Comparison of ENCODE assay signal across 1 cellular context in the genomic region with DNA sequence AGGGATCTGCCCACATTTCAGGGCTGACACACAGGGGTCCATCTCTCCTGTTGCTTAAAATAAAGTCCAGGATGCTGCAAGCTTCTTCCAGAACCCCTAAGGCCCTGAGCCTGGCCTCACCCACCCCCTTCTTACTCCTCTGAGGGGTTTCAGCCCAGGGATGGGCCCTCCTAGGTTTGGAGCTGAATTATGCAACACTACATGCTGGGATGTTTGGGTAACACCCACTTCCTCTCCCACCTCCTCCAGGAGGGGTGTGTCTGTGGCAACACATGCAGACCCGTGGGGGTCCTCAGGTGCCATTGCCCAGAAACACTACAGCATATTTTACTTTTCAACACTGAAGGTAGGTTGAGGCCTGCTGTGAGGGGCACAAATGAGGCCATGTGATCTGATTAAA.
TF ChIP-seq lines count a peak whose summit lies in the region.

No MANE protein-coding gene starts in this region.

TF ChIP-seq in WTC11, 78 proteins besides CTCF, POLR2A, EP300 and RAD21 (continued from another document):
- TF ChIP-seq, protein P1, sequence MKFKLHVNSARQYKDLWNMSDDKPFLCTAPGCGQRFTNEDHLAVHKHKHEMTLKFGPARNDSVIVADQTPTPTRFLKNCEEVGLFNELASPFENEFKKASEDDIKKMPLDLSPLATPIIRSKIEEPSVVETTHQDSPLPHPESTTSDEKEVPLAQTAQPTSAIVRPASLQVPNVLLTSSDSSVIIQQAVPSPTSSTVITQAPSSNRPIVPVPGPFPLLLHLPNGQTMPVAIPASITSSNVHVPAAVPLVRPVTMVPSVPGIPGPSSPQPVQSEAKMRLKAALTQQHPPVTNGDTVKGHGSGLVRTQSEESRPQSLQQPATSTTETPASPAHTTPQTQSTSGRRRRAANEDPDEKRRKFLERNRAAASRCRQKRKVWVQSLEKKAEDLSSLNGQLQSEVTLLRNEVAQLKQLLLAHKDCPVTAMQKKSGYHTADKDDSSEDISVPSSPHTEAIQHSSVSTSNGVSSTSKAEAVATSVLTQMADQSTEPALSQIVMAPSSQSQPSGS (CRISPR knock-in tag; IDR thresholded peaks at IDR 0.05; ENCODE audit: borderline replicate concordance, low read depth) = no peak
- TF ChIP-seq RORB (CRISPR knock-in tag; IDR thresholded peaks at IDR 0.05) (no peak), ATF1 (CRISPR knock-in tag; IDR thresholded peaks at IDR 0.05) (no peak), KAT7 (CRISPR knock-in tag; IDR thresholded peaks at IDR 0.05; ENCODE audit: borderline replicate concordance) (no peak), NFATC4 (CRISPR knock-in tag; IDR thresholded peaks at IDR 0.05) (no peak), EMX1 (CRISPR knock-in tag; IDR thresholded peaks at IDR 0.05) (no peak), ZBTB21 (CRISPR knock-in tag; IDR thresholded peaks at IDR 0.05; ENCODE audit: borderline replicate concordance) (no peak), ZNF317 (CRISPR knock-in tag; IDR thresholded peaks at IDR 0.05; ENCODE audit: borderline replicate concordance, low read depth) (no peak)
- TF ChIP-seq, protein P2, sequence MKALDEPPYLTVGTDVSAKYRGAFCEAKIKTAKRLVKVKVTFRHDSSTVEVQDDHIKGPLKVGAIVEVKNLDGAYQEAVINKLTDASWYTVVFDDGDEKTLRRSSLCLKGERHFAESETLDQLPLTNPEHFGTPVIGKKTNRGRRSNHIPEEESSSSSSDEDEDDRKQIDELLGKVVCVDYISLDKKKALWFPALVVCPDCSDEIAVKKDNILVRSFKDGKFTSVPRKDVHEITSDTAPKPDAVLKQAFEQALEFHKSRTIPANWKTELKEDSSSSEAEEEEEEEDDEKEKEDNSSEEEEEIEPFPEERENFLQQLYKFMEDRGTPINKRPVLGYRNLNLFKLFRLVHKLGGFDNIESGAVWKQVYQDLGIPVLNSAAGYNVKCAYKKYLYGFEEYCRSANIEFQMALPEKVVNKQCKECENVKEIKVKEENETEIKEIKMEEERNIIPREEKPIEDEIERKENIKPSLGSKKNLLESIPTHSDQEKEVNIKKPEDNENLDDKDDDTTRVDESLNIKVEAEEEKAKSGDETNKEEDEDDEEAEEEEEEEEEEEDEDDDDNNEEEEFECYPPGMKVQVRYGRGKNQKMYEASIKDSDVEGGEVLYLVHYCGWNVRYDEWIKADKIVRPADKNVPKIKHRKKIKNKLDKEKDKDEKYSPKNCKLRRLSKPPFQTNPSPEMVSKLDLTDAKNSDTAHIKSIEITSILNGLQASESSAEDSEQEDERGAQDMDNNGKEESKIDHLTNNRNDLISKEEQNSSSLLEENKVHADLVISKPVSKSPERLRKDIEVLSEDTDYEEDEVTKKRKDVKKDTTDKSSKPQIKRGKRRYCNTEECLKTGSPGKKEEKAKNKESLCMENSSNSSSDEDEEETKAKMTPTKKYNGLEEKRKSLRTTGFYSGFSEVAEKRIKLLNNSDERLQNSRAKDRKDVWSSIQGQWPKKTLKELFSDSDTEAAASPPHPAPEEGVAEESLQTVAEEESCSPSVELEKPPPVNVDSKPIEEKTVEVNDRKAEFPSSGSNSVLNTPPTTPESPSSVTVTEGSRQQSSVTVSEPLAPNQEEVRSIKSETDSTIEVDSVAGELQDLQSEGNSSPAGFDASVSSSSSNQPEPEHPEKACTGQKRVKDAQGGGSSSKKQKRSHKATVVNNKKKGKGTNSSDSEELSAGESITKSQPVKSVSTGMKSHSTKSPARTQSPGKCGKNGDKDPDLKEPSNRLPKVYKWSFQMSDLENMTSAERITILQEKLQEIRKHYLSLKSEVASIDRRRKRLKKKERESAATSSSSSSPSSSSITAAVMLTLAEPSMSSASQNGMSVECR (CRISPR knock-in tag; IDR thresholded peaks at IDR 0.05; ENCODE audit: borderline replicate concordance) = no peak
- TF ChIP-seq, protein P3, sequence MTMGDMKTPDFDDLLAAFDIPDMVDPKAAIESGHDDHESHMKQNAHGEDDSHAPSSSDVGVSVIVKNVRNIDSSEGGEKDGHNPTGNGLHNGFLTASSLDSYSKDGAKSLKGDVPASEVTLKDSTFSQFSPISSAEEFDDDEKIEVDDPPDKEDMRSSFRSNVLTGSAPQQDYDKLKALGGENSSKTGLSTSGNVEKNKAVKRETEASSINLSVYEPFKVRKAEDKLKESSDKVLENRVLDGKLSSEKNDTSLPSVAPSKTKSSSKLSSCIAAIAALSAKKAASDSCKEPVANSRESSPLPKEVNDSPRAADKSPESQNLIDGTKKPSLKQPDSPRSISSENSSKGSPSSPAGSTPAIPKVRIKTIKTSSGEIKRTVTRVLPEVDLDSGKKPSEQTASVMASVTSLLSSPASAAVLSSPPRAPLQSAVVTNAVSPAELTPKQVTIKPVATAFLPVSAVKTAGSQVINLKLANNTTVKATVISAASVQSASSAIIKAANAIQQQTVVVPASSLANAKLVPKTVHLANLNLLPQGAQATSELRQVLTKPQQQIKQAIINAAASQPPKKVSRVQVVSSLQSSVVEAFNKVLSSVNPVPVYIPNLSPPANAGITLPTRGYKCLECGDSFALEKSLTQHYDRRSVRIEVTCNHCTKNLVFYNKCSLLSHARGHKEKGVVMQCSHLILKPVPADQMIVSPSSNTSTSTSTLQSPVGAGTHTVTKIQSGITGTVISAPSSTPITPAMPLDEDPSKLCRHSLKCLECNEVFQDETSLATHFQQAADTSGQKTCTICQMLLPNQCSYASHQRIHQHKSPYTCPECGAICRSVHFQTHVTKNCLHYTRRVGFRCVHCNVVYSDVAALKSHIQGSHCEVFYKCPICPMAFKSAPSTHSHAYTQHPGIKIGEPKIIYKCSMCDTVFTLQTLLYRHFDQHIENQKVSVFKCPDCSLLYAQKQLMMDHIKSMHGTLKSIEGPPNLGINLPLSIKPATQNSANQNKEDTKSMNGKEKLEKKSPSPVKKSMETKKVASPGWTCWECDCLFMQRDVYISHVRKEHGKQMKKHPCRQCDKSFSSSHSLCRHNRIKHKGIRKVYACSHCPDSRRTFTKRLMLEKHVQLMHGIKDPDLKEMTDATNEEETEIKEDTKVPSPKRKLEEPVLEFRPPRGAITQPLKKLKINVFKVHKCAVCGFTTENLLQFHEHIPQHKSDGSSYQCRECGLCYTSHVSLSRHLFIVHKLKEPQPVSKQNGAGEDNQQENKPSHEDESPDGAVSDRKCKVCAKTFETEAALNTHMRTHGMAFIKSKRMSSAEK (CRISPR knock-in tag; IDR thresholded peaks at IDR 0.05; ENCODE audit: borderline replicate concordance) = no peak
- TF ChIP-seq, protein P4, sequence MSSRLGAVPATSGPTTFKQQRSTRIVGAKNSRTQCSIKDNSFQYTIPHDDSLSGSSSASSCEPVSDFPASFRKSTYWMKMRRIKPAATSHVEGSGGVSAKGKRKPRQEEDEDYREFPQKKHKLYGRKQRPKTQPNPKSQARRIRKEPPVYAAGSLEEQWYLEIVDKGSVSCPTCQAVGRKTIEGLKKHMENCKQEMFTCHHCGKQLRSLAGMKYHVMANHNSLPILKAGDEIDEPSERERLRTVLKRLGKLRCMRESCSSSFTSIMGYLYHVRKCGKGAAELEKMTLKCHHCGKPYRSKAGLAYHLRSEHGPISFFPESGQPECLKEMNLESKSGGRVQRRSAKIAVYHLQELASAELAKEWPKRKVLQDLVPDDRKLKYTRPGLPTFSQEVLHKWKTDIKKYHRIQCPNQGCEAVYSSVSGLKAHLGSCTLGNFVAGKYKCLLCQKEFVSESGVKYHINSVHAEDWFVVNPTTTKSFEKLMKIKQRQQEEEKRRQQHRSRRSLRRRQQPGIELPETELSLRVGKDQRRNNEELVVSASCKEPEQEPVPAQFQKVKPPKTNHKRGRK (CRISPR knock-in tag; IDR thresholded peaks at IDR 0.05; ENCODE audit: borderline replicate concordance) = no peak
- TF ChIP-seq, protein P5, sequence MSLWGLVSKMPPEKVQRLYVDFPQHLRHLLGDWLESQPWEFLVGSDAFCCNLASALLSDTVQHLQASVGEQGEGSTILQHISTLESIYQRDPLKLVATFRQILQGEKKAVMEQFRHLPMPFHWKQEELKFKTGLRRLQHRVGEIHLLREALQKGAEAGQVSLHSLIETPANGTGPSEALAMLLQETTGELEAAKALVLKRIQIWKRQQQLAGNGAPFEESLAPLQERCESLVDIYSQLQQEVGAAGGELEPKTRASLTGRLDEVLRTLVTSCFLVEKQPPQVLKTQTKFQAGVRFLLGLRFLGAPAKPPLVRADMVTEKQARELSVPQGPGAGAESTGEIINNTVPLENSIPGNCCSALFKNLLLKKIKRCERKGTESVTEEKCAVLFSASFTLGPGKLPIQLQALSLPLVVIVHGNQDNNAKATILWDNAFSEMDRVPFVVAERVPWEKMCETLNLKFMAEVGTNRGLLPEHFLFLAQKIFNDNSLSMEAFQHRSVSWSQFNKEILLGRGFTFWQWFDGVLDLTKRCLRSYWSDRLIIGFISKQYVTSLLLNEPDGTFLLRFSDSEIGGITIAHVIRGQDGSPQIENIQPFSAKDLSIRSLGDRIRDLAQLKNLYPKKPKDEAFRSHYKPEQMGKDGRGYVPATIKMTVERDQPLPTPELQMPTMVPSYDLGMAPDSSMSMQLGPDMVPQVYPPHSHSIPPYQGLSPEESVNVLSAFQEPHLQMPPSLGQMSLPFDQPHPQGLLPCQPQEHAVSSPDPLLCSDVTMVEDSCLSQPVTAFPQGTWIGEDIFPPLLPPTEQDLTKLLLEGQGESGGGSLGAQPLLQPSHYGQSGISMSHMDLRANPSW (CRISPR knock-in tag; conservative IDR thresholded peaks at IDR 0.05; ENCODE audit: low read depth) = no peak
- TF ChIP-seq, protein P6, sequence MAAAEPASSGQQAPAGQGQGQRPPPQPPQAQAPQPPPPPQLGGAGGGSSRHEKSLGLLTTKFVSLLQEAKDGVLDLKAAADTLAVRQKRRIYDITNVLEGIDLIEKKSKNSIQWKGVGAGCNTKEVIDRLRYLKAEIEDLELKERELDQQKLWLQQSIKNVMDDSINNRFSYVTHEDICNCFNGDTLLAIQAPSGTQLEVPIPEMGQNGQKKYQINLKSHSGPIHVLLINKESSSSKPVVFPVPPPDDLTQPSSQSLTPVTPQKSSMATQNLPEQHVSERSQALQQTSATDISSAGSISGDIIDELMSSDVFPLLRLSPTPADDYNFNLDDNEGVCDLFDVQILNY (CRISPR knock-in tag; IDR thresholded peaks at IDR 0.05) = no peak
